Comparison of ENCODE assay signal across 17 cellular contexts in the genomic region with DNA sequence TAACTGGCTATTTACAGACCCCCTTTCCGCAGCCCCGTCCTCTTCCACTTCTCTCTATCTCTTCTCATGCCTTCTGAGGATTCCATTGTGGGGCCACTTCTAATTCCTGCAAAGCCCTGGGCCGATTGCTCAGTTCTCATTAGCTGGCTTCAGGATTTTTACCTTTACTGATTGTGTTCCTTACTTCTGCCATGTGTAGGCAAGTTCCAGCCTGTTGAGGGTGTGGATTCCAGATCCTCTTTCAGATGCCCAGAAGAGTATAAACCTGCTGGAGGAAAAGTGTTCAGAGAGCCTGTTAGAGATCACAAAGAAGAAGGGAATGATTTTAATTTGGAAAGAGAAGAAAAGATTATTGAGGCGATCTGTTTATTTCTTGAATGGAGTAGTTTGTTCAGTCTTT. TPM values are rescaled to one million over a fixed set of nuclear protein-coding genes. Genes with fewer than 3 reads are reported as not detected.
A peak's percentile ranks its signal among the peaks of the same experiment; 100 is the strongest.
DNase-seq lines count a peak whose midpoint lies in the region; ATAC-seq and TF ChIP-seq lines count a peak whose summit lies in the region.
"Had no signal": no experiment of that assay in that cellular context is flagged by ENCODE, and none has a peak within 500 bp of the region (broad histone marks: within the 10 kb centered on the region; RNA-seq: fewer than 3 reads in every experiment).

No MANE protein-coding gene starts in this region.

- TF ChIP-seq RAD21 in IMR-90 (IDR thresholded peaks at IDR 0.05; ENCODE audit: low read length) = no peak

- BruUV-seq in IMR-90 (replicated peaks; lab: Mats Ljungman, UMichigan) = no TSS peak

- H3K9me3 ChIP-seq in IMR-90 (ENCODE audit: control insufficient read depth, insufficient read depth, low read length) = no peaks in the 10 kb centered on the region
- H3K9me3 ChIP-seq in T-helper 17 cell (ENCODE audit: control insufficient read depth, low read length, poor library complexity, severe bottlenecking) = no peaks in the 10 kb centered on the region
- no peaks in the 10 kb centered on the region for H3K9me3 ChIP-seq in prostate gland
- no peaks in the 10 kb centered on the region for H3K9me3 ChIP-seq in gastroesophageal sphincter

- in situ Hi-C loops in IMR-90 (cut with MboI; ENCODE audit: low sequenced_read_pairs) = no loop called here

- H3K27ac Mint-ChIP-seq in T-helper 17 cell = peak overlapping the region; percentile 47
- H3K27ac Mint-ChIP-seq in activated naive CD8-positive, alpha-beta T cell treated with anti-CD3 and anti-CD28 coated beads, Interleukin-2, amount 50 U/mL, for 24 hours = no peak overlapping the region
- H3K27ac Mint-ChIP-seq: B cell; CD4-positive, alpha-beta T cell had no signal

- 100% methylated on average over 1 to 2 of the region's 4 CpGs for WGBS in IMR-90 (ENCODE audit: extremely low coverage in 2 of 2, insufficient read length in 1 of 2), 2 experiments
- 63% methylated on average over 4 of the region's 4 CpGs for WGBS in prostate gland
- WGBS in gastroesophageal sphincter (ENCODE audit: low coverage in 1 of 2), 2 donors = 90 to 100% methylated on average over 2 to 4 of the region's 4 CpGs

- H3K18ac ChIP-seq in IMR-90 (ENCODE audit: low read depth, low read length) = no peak overlapping the region

- H2BK120ac ChIP-seq in IMR-90 (ENCODE audit: low read depth, low read length) = no peak overlapping the region

- no peak for TF ChIP-seq EP300 in gastroesophageal sphincter (IDR thresholded peaks at IDR 0.05)

- no peaks in the 10 kb centered on the region for H3K9me3 Mint-ChIP-seq in activated naive CD8-positive, alpha-beta T cell treated with anti-CD3 and anti-CD28 coated beads, Interleukin-2, amount 50 U/mL, for 24 hours
- H3K9me3 Mint-ChIP-seq: CD4-positive, alpha-beta T cell had no signal

- intact Hi-C loops in IMR-90 (cut with micrococcal nuclease) (no loop called here), prostate gland (cut with DNase I) (no loop called here)

- no peak overlapping the region for H3K56ac ChIP-seq in IMR-90 (ENCODE audit: extremely low read depth, insufficient read depth, low read length)

- H3K36me3 Mint-ChIP-seq in T-helper 17 cell (ENCODE audit: low read depth) = peaks cover 9% of the 10 kb centered on the region
- H3K36me3 Mint-ChIP-seq in activated naive CD8-positive, alpha-beta T cell treated with anti-CD3 and anti-CD28 coated beads, Interleukin-2, amount 50 U/mL, for 24 hours (ENCODE audit: low read depth) = no peaks in the 10 kb centered on the region

- ATAC-seq in IMR-90 (ENCODE audit: low read depth) (no peak), T-helper 17 cell (no peak), gastroesophageal sphincter (no peak)
- ATAC-seq in activated naive CD8-positive, alpha-beta T cell treated with anti-CD3 and anti-CD28 coated beads, Interleukin-2, amount 50 U/mL, for 24 hours = no peak

- H3K27me3 Mint-ChIP-seq in T-helper 17 cell = peaks cover 13% of the 10 kb centered on the region
- H3K27me3 Mint-ChIP-seq in activated naive CD8-positive, alpha-beta T cell treated with anti-CD3 and anti-CD28 coated beads, Interleukin-2, amount 50 U/mL, for 24 hours = peaks cover 26% of the 10 kb centered on the region

- H3K36me3 ChIP-seq in IMR-90 (ENCODE audit: control insufficient read depth, insufficient read depth, low read length) (no peaks in the 10 kb centered on the region), prostate gland (no peaks in the 10 kb centered on the region), gastroesophageal sphincter (no peaks in the 10 kb centered on the region)

- H4K20me1 ChIP-seq in IMR-90 (ENCODE audit: insufficient read depth, low read length) = peaks cover 56% of the 10 kb centered on the region

- CTCF ChIA-PET in IMR-90 (lab: Yijun Ruan, JAX) = no interaction called here

- peak overlapping the region; percentile 19; the same call in 1 of the 2 replicates for H3K23ac ChIP-seq in IMR-90 (ENCODE audit: low read depth, low read length)

- H3K4ac ChIP-seq in IMR-90 (ENCODE audit: low read depth, low read length) = no peak overlapping the region

- no peak overlapping the region for H2BK15ac ChIP-seq in IMR-90 (ENCODE audit: low read depth, low read length)

- H4K91ac ChIP-seq in IMR-90 (ENCODE audit: insufficient read depth, low read depth, low read length) = no peak overlapping the region

- POLR2A ChIA-PET in IMR-90 (lab: Charles Lee; ENCODE audit: unreplicated experiment) = no interaction called here

- H3K27ac ChIP-seq in IMR-90 (ENCODE audit: insufficient read depth, low read length) (no peak overlapping the region), epithelial cell of prostate (peak overlapping the region; percentile 98), prostate gland (no peak overlapping the region), gastroesophageal sphincter (no peak overlapping the region)
- H3K27ac ChIP-seq: HL-60 had no signal

- TF ChIP-seq POLR2A in IMR-90 (IDR thresholded peaks at IDR 0.05; ENCODE audit: low read depth, low read length) (no peak), prostate gland (IDR thresholded peaks at IDR 0.05) (no peak), gastroesophageal sphincter (IDR thresholded peaks at IDR 0.05) (no peak)

- H3K9ac ChIP-seq in IMR-90 (ENCODE audit: low read depth, low read length) = no peak overlapping the region

- peaks cover 33 to 64% of the 10 kb centered on the region in 2 experiments for H3K79me1 ChIP-seq in IMR-90 (ENCODE audit: low read depth in 1 of 2, low read length in 2 of 2)

- dilution Hi-C loops in IMR-90 (cut with HindIII; ENCODE audit: low sequenced_read_pairs, unreplicated experiment) = no loop called here

- H2AK5ac ChIP-seq in IMR-90 (ENCODE audit: low read depth, low read length) = no peak overlapping the region; the same call in 1 of the 2 replicates

- H3K27me3 ChIP-seq in IMR-90 (ENCODE audit: control insufficient read depth, insufficient read depth, low read length) = no peaks in the 10 kb centered on the region
- H3K27me3 ChIP-seq in prostate gland (replicated peaks; ENCODE audit: insufficient read depth) = no peaks in the 10 kb centered on the region
- H3K27me3 ChIP-seq in gastroesophageal sphincter = no peaks in the 10 kb centered on the region

- peaks cover 13% of the 10 kb centered on the region for H3K4me1 Mint-ChIP-seq in T-helper 17 cell
- peaks cover 6% of the 10 kb centered on the region for H3K4me1 Mint-ChIP-seq in activated naive CD8-positive, alpha-beta T cell treated with anti-CD3 and anti-CD28 coated beads, Interleukin-2, amount 50 U/mL, for 24 hours

- no peak overlapping the region for H2AK9ac ChIP-seq in IMR-90 (replicated peaks; ENCODE audit: low read depth, low read length, poor library complexity)

- no peak overlapping the region for H2BK20ac ChIP-seq in IMR-90 (ENCODE audit: low read depth, low read length)

- TF ChIP-seq CTCF in IMR-90 (conservative IDR thresholded peaks at IDR 0.05; ENCODE audit: low read depth, low read length) = no peak
- no peak for TF ChIP-seq CTCF in prostate gland (IDR thresholded peaks at IDR 0.05)
- no peak for TF ChIP-seq CTCF in gastroesophageal sphincter (IDR thresholded peaks at IDR 0.05)

- peaks cover 18% of the 10 kb centered on the region for H3K9me1 ChIP-seq in IMR-90 (ENCODE audit: insufficient read depth, low read length)

- H3K4me3 ChIP-seq in IMR-90 (ENCODE audit: insufficient read depth, low read depth, low read length) = no peak overlapping the region
- H3K4me3 ChIP-seq in prostate gland = no peak overlapping the region
- no peak overlapping the region for H3K4me3 ChIP-seq in gastroesophageal sphincter

- peaks cover 10% of the 10 kb centered on the region for H3K4me1 ChIP-seq in IMR-90 (ENCODE audit: control insufficient read depth, insufficient read depth, low read length)
- no peaks in the 10 kb centered on the region for H3K4me1 ChIP-seq in prostate gland (replicated peaks)
- peaks cover 0 to 34% (median 0%) of the 10 kb centered on the region in 3 donors for H3K4me1 ChIP-seq in gastroesophageal sphincter

- DNase-seq in IMR-90 (no peak), T-helper 17 cell (no peak), epithelial cell of prostate (ENCODE audit: low read depth, low spot score) (no peak), prostate gland (ENCODE audit: low spot score) (peak; percentile 49)
- DNase-seq in effector CD4-positive, alpha-beta T cell = no peak
- DNase-seq in activated naive CD8-positive, alpha-beta T cell treated with anti-CD3 and anti-CD28 coated beads, Interleukin-2, amount 50 U/mL, for 24 hours = no peak
- DNase-seq: CD4-positive, alpha-beta T cell; GF-D8; GOT3; KBM-7; NCI-H1092; NCI-H1694 treated with DMSO at 0.1 percent for 48 hours; NCI-H510A; SIG-M5 had no signal

- no peak overlapping the region for H4K5ac ChIP-seq in IMR-90 (ENCODE audit: low read depth, low read length)

- no peak overlapping the region for H3K4me3 Mint-ChIP-seq in T-helper 17 cell
- H3K4me3 Mint-ChIP-seq in activated naive CD8-positive, alpha-beta T cell treated with anti-CD3 and anti-CD28 coated beads, Interleukin-2, amount 50 U/mL, for 24 hours = no peak overlapping the region
- H3K4me3 Mint-ChIP-seq: B cell; CD4-positive, alpha-beta T cell had no signal

- H2BK5ac ChIP-seq in IMR-90 (ENCODE audit: low read depth, low read length, poor library complexity, severe bottlenecking) = no peak overlapping the region

- no peak overlapping the region; the same call in 1 of the 2 replicates for H3K14ac ChIP-seq in IMR-90 (replicated peaks; ENCODE audit: low read depth, low read length)

- H3K4me2 ChIP-seq in IMR-90 (ENCODE audit: low read depth, low read length) = no peak overlapping the region

- no peak overlapping the region for H4K8ac ChIP-seq in IMR-90 (ENCODE audit: low read depth in 2 of 2, low read length in 2 of 2)

- H2AFZ ChIP-seq in IMR-90 (replicated peaks; ENCODE audit: low read length, poor library complexity) = no peak overlapping the region

TF ChIP-seq in IMR-90, 13 proteins besides CTCF, POLR2A, EP300 and RAD21:
- TF ChIP-seq, protein P1, sequence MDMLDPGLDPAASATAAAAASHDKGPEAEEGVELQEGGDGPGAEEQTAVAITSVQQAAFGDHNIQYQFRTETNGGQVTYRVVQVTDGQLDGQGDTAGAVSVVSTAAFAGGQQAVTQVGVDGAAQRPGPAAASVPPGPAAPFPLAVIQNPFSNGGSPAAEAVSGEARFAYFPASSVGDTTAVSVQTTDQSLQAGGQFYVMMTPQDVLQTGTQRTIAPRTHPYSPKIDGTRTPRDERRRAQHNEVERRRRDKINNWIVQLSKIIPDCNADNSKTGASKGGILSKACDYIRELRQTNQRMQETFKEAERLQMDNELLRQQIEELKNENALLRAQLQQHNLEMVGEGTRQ (IDR thresholded peaks at IDR 0.05; ENCODE audit: low read depth, low read length) = no peak
- no peak for TF ChIP-seq RFX5 (IDR thresholded peaks at IDR 0.05; ENCODE audit: low read depth, low read length)
- TF ChIP-seq CHD1 (IDR thresholded peaks at IDR 0.05; ENCODE audit: low read depth, low read length) = no peak
- TF ChIP-seq MAZ (IDR thresholded peaks at IDR 0.05; ENCODE audit: borderline replicate concordance, low read depth, low read length) = no peak
- no peak for TF ChIP-seq NFE2L2 (IDR thresholded peaks at IDR 0.05; ENCODE audit: low read depth, low read length)

RNA-seq across cellular contexts. Expression of gene DSE, which starts 5.4 kb away (rescaled TPM):
- 132 and 154 TPM in 2 replicates for total RNA-seq in IMR-90 (2012; rRNA removed)
- 43.9 and 48.0 TPM in 2 replicates for polyA plus RNA-seq in IMR-90 (2012; rRNA removed)
- polyA plus RNA-seq in IMR-90 (2012; cell fraction: cytosol; rRNA removed) = 19.3 and 19.7 TPM in 2 replicates
- 23.4 and 39.5 TPM in 2 replicates for polyA plus RNA-seq in IMR-90 (2012; cell fraction: nucleus; rRNA removed; ENCODE audit: low replicate concordance)
- 10 to 100 TPM; 19.2 to 32.3 TPM for total RNA-seq in T-helper 17 cell
- 10 to 100 TPM; 15.8 to 36.5 TPM for total RNA-seq in prostate gland
- total RNA-seq in gastroesophageal sphincter = 10 to 100 TPM; 26.3 to 45.4 (median 36.3) TPM
